Comparison of ENCODE assay signal across 1 cellular context in genomic region chr1:65791396-65791795, GRCh38.
A peak's percentile ranks its signal among the peaks of the same experiment; 100 is the strongest.
TF ChIP-seq lines count a peak whose summit lies in the region.

No MANE protein-coding gene starts in this region.

TF ChIP-seq in IMR-90, 13 proteins besides CTCF, POLR2A, EP300 and RAD21:
- TF ChIP-seq CEBPB (IDR thresholded peaks at IDR 0.05; ENCODE audit: low read depth, low read length) (peak; percentile 86), RCOR1 (IDR thresholded peaks at IDR 0.05; ENCODE audit: insufficient replicate concordance, low read length) (no peak)
